8 cellular contexts compared by ENCODE assay signal in the genomic region with DNA sequence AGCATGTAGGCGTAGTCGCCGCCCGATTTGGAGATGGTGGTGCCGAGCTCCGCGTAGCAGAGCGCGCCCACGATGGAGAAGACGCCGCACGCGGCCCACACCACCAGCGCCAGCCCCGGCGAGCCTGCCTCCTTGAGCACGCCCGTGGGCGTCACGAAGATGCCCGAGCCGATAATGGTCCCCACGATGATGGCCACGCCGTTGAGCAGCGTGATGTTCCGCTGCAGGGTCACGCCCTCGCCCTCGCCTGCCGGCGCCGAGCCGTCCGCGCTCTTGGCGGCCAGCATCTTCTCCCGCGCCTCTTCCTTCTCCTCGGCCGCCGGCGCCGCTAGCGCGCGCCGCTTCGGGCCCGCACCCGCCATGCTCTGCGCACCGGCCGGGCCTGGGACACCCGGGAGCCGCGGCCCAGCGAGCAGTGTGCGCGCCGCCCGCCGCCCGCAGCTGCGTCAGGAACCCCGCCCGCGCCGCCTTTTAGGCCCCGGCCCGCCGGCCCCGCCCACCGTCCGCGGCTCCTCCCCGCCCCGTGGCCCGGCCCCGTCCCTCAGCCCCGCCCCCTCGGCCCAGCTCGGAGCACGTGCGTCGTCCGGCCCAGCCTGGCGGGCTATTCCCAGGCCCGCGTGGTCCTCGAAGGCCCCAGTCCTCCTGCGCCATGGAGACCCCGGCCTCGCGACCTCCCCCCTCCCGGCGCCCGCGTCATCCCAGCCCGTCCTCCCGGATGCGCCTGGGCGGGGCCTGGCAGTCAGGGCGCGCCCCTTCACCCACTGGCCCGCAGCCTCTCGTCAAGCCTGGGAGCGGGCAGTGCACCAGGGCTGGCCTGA. TPM values are rescaled to one million over a fixed set of nuclear protein-coding genes. Genes with fewer than 3 reads are reported as not detected.
DNase-seq lines count a peak whose midpoint lies in the region; ATAC-seq and TF ChIP-seq lines count a peak whose summit lies in the region.
"Not testable (repeated sequence)": the region's sequence is repeated elsewhere in the genome, so short reads cannot be mapped to it uniquely, and the experiment has no call there.

A gene (minus strand): TSS at position 447 of the 818 bp plus-strand sequence. CDS start 85 bp downstream, at position 362.

- peak; percentile 17 for DNase-seq in DMS114 treated with DMSO at 0.1 percent for 48 hours (lab: John Stamatoyannopoulos, UW; ENCODE audit: unreplicated experiment)
- DNase-seq in KG1 (lab: John Stamatoyannopoulos, UW), result peak; percentile 15
- peak; percentile 83 for DNase-seq in activated gamma-delta T cell treated with anti-CD3 and anti-CD28 coated beads, Interleukin-2, amount 50 U/mL, for 16 hours (ENCODE audit: low read depth)
- peak; percentile 77 for DNase-seq in fibroblast of villous mesenchyme (ENCODE audit: low read depth)
- DNase-seq in stimulated activated CD8-positive, alpha-beta memory T cell treated with anti-CD3 and anti-CD28 coated beads, Interleukin-7, amount 100 ng/mL, for 4 hours (ENCODE audit: low read depth in 2 of 2), result peak; percentile 77 to 87

- peak within 1 kb of the TSS; percentile 70 for H3K4me3 ChIP-seq in fibroblast of villous mesenchyme (ENCODE audit: low read depth, low read length)

- ATAC-seq in GM21717 (IDR thresholded peaks at IDR 0.05; ENCODE audit: unreplicated experiment) (peak; percentile 59), SK-N-SH treated with all-trans-retinoic acid at 6 μM for 48 hours (peak; percentile 67)

- not testable (repeated sequence) for TF ChIP-seq CTCF in fibroblast of villous mesenchyme (IDR thresholded peaks at IDR 0.05; ENCODE audit: insufficient read depth, low read depth, low read length); nephron (IDR thresholded peaks at IDR 0.05; ENCODE audit: unreplicated experiment in 3 of 3)

- peak within 1 kb of the TSS; percentile 87 to 88 (median 88) for H3K4me3 Mint-ChIP-seq in nephron

- peak within 1 kb of the TSS in 2 of 3 experiments; percentile 9 to 74 for H3K27ac Mint-ChIP-seq in nephron

- peaks cover 52% of the 10 kb centered on the region for H3K27me3 Mint-ChIP-seq in nephron (ENCODE audit: low read depth)

- not testable (repeated sequence) for H3K36me3 Mint-ChIP-seq in nephron (ENCODE audit: low read depth)

- H3K4me1 Mint-ChIP-seq in nephron, result peaks cover 45% of the 10 kb centered on the region

- H3K9me3 Mint-ChIP-seq in nephron, result not testable (repeated sequence)

RNA-seq across cellular contexts. Expression of the gene that starts here (rescaled TPM):
- total RNA-seq in fibroblast of villous mesenchyme, result 27.6 and 56.4 TPM in 2 replicates

Comparison
In these comparisons a context has a peak if more than half of its experiments do, and no peak if none do; other contexts are left out.
1. Peak in every context shown above with its lines: DNase-seq, ATAC-seq and H3K4me3 ChIP-seq.
2. DNase-seq: peak in every context shown above with its lines; median percentile 83 in activated gamma-delta T cell treated with anti-CD3 and anti-CD28 coated beads, Interleukin-2, amount 50 U/mL, for 16 hours; 82 in stimulated activated CD8-positive, alpha-beta memory T cell treated with anti-CD3 and anti-CD28 coated beads, Interleukin-7, amount 100 ng/mL, for 4 hours; 77 in fibroblast of villous mesenchyme; 17 in DMS114 treated with DMSO at 0.1 percent for 48 hours; 15 in KG1.